Comparison of ENCODE assay signal across 1 cellular context in genomic region chr7:2321020-2321419, GRCh38.
TF ChIP-seq lines count a peak whose summit lies in the region.

No MANE protein-coding gene starts in this region.

TF ChIP-seq in H1, 55 proteins besides CTCF, POLR2A, EP300 and RAD21 (continued from another document):
- TF ChIP-seq EGR1 (IDR thresholded peaks at IDR 0.05; ENCODE audit: borderline replicate concordance, low read depth, low read length) (no peak), ZNF274 (IDR thresholded peaks at IDR 0.05; ENCODE audit: borderline replicate concordance, extremely low read depth, low read length) (no peak), CREB1 (IDR thresholded peaks at IDR 0.05) (no peak), CEBPB (IDR thresholded peaks at IDR 0.05; ENCODE audit: low read depth, low read length) (no peak), JUN (IDR thresholded peaks at IDR 0.05; ENCODE audit: low read depth, low read length) (no peak), TCF12 (IDR thresholded peaks at IDR 0.05; ENCODE audit: low read depth, low read length) (no peak), HDAC2 (IDR thresholded peaks at IDR 0.05; ENCODE audit: borderline replicate concordance in 1 of 2, low read depth in 2 of 2, low read length in 2 of 2) (no peak), HDAC6 (IDR thresholded peaks at IDR 0.05; ENCODE audit: low read depth, low read length) (no peak), RNF2 (IDR thresholded peaks at IDR 0.05; ENCODE audit: borderline replicate concordance, low read depth, low read length, missing control alignments, poor library complexity, severe bottlenecking) (no peak)
- TF ChIP-seq, protein P1, sequence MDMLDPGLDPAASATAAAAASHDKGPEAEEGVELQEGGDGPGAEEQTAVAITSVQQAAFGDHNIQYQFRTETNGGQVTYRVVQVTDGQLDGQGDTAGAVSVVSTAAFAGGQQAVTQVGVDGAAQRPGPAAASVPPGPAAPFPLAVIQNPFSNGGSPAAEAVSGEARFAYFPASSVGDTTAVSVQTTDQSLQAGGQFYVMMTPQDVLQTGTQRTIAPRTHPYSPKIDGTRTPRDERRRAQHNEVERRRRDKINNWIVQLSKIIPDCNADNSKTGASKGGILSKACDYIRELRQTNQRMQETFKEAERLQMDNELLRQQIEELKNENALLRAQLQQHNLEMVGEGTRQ (IDR thresholded peaks at IDR 0.05; ENCODE audit: low read length) = no peak
